ENCODE assay signal across 22 cellular contexts in genomic region chr6:130156908-130157307, GRCh38.
DNase-seq lines count a peak whose midpoint lies in the region; ATAC-seq and TF ChIP-seq lines count a peak whose summit lies in the region.
"Had no signal": no experiment of that assay in that cellular context is flagged by ENCODE, and none has a peak within 500 bp of the region (broad histone marks: within the 10 kb centered on the region; RNA-seq: fewer than 3 reads in every experiment).

No MANE protein-coding gene starts in this region.

- H3K36me3 ChIP-seq in BE2C: no peaks in the 10 kb centered on the region
- no peaks in the 10 kb centered on the region for H3K36me3 ChIP-seq in adrenal gland (replicated peaks in 1 of 2)
- H3K36me3 ChIP-seq: BLaER1 treated with 17β-estradiol and CSF1 and Interleukin-3, amounts not matched to agents 10 nM and 100 nM had no signal

- H3K27me3 ChIP-seq in BE2C (no peaks in the 10 kb centered on the region), adrenal gland (no peaks in the 10 kb centered on the region)
- H3K27me3 ChIP-seq: BLaER1 treated with 17β-estradiol and CSF1 and Interleukin-3, amounts not matched to agents 10 nM and 100 nM had no signal

- no peak overlapping the region for H3K27ac ChIP-seq in adrenal gland
- H3K27ac ChIP-seq: 22Rv1; BLaER1 treated with 17β-estradiol and CSF1 and Interleukin-3, amounts not matched to agents 10 nM and 100 nM had no signal

- no peaks in the 10 kb centered on the region for H3K9me3 ChIP-seq in BE2C
- H3K9me3 ChIP-seq in adrenal gland (replicated peaks in 1 of 3): no peaks in the 10 kb centered on the region

- no peak for TF ChIP-seq POLR2A in adrenal gland (IDR thresholded peaks at IDR 0.05)

- CTCF ChIA-PET in WTC11 (lab: Charles Lee): no interaction called here

- H3K27ac Mint-ChIP-seq in natural killer cell: peak overlapping the region; percentile 80 to 86
- H3K27ac Mint-ChIP-seq in natural killer cell treated with Interleukin-12 subunit alpha and Interleukin-12 subunit beta and Interleukin-15 and Interleukin-18, amount 100 ng/mL, for 72 hours: peak overlapping the region in 1 of 2 donors; percentile 68
- H3K27ac Mint-ChIP-seq in WTC11: no peak overlapping the region
- peak overlapping the region in 4 of 6 donors; percentile 45 to 73 (median 59) for H3K27ac Mint-ChIP-seq in immature natural killer cell
- H3K27ac Mint-ChIP-seq: CD14-positive monocyte; CD4-positive, CD25-positive, alpha-beta regulatory T cell had no signal

- ATAC-seq in natural killer cell (no peak), WTC11 (no peak)
- no peak for ATAC-seq in natural killer cell treated with Interleukin-12 subunit alpha and Interleukin-12 subunit beta and Interleukin-15 and Interleukin-18, amount 100 ng/mL, for 72 hours
- ATAC-seq: GM12878 had no signal

- H3K27me3 Mint-ChIP-seq in natural killer cell (ENCODE audit: low read depth in 2 of 2) (no peaks in the 10 kb centered on the region), WTC11 (ENCODE audit: low read depth) (no peaks in the 10 kb centered on the region), immature natural killer cell (ENCODE audit: low read depth in 3 of 3) (peaks cover 0 to 4% (median 0%) of the 10 kb centered on the region in 3 donors)
- H3K27me3 Mint-ChIP-seq in natural killer cell treated with Interleukin-12 subunit alpha and Interleukin-12 subunit beta and Interleukin-15 and Interleukin-18, amount 100 ng/mL, for 72 hours: no peaks in the 10 kb centered on the region
- H3K27me3 Mint-ChIP-seq: CD4-positive, alpha-beta memory T cell; CD4-positive, CD25-positive, alpha-beta regulatory T cell; CD8-positive, alpha-beta memory T cell had no signal

- H3K36me3 Mint-ChIP-seq in natural killer cell: peaks cover 19% of the 10 kb centered on the region
- peaks cover 5% of the 10 kb centered on the region for H3K36me3 Mint-ChIP-seq in natural killer cell treated with Interleukin-12 subunit alpha and Interleukin-12 subunit beta and Interleukin-15 and Interleukin-18, amount 100 ng/mL, for 72 hours
- peaks cover 15% of the 10 kb centered on the region for H3K36me3 Mint-ChIP-seq in WTC11
- peaks cover 34 to 49% (median 36%) of the 10 kb centered on the region in 3 donors for H3K36me3 Mint-ChIP-seq in immature natural killer cell

- H3K9me3 Mint-ChIP-seq in natural killer cell: no peaks in the 10 kb centered on the region
- no peaks in the 10 kb centered on the region for H3K9me3 Mint-ChIP-seq in natural killer cell treated with Interleukin-12 subunit alpha and Interleukin-12 subunit beta and Interleukin-15 and Interleukin-18, amount 100 ng/mL, for 72 hours
- peaks cover 17% of the 10 kb centered on the region for H3K9me3 Mint-ChIP-seq in WTC11
- no peaks in the 10 kb centered on the region for H3K9me3 Mint-ChIP-seq in immature natural killer cell

- H3K4me3 Mint-ChIP-seq in natural killer cell (no peak overlapping the region), WTC11 (no peak overlapping the region), immature natural killer cell (no peak overlapping the region)
- no peak overlapping the region for H3K4me3 Mint-ChIP-seq in natural killer cell treated with Interleukin-12 subunit alpha and Interleukin-12 subunit beta and Interleukin-15 and Interleukin-18, amount 100 ng/mL, for 72 hours
- H3K4me3 Mint-ChIP-seq: CD14-positive monocyte; CD4-positive, alpha-beta memory T cell; CD4-positive, CD25-positive, alpha-beta regulatory T cell; CD8-positive, alpha-beta memory T cell had no signal

- POLR2A ChIA-PET in WTC11 (lab: Charles Lee): no interaction called here

- H3K4me1 Mint-ChIP-seq in natural killer cell (peaks cover 32 to 34% of the 10 kb centered on the region in 2 donors), WTC11 (peaks cover 11% of the 10 kb centered on the region), immature natural killer cell (peaks cover 31 to 57% of the 10 kb centered on the region in 2 donors)
- peaks cover 9 to 21% of the 10 kb centered on the region in 2 donors for H3K4me1 Mint-ChIP-seq in natural killer cell treated with Interleukin-12 subunit alpha and Interleukin-12 subunit beta and Interleukin-15 and Interleukin-18, amount 100 ng/mL, for 72 hours (ENCODE audit: low read depth in 2 of 2)
- H3K4me1 Mint-ChIP-seq: CD14-positive monocyte had no signal

- no peak for TF ChIP-seq CTCF in natural killer cell (IDR thresholded peaks at IDR 0.05)
- TF ChIP-seq CTCF in WTC11 (IDR thresholded peaks at IDR 0.05): no peak
- TF ChIP-seq CTCF in BE2C (IDR thresholded peaks at IDR 0.05; ENCODE audit: low read depth, low read length): no peak
- no peak for TF ChIP-seq CTCF in adrenal gland (IDR thresholded peaks at IDR 0.05)

- 93 to 96% (median 95%) methylated on average over 5 of the region's 5 CpGs for WGBS in adrenal gland, 4 donors

- intact Hi-C loops in natural killer cell (cut with micrococcal nuclease) (no loop called here), adrenal gland (cut with DNase I) (no loop called here)

- DNase-seq in natural killer cell (no peak), WTC11 (ENCODE audit: low spot score) (no peak), immature natural killer cell (no peak), BE2C (no peak), adrenal gland (no peak)
- DNase-seq in natural killer cell treated with Interleukin-12 subunit alpha and Interleukin-12 subunit beta and Interleukin-15 and Interleukin-18, amount 100 ng/mL, for 72 hours (ENCODE audit: low spot score): no peak
- DNase-seq: ACHN; CD4-positive, alpha-beta memory T cell; CD4-positive, CD25-positive, alpha-beta regulatory T cell; CD8-positive, alpha-beta memory T cell; COR-L47; DMS 273 treated with DMSO at 0.1 percent for 48 hours; DMS153; DMS53; DMS79; DND-41; EL; GDM1 had no signal

- H3K4me3 ChIP-seq in BE2C (ENCODE audit: low read depth, low read length): no peak overlapping the region
- no peak overlapping the region for H3K4me3 ChIP-seq in adrenal gland
- H3K4me3 ChIP-seq: BLaER1 treated with 17β-estradiol and CSF1 and Interleukin-3, amounts not matched to agents 10 nM and 100 nM; GM12878 had no signal

- H3K4me1 ChIP-seq in BE2C (no peaks in the 10 kb centered on the region), adrenal gland (replicated peaks in 1 of 2) (no peaks in the 10 kb centered on the region)
- H3K4me1 ChIP-seq: BLaER1 treated with 17β-estradiol and CSF1 and Interleukin-3, amounts not matched to agents 10 nM and 100 nM had no signal

TF ChIP-seq in WTC11, 78 proteins besides CTCF, POLR2A, EP300 and RAD21:
- TF ChIP-seq SOX15 (CRISPR knock-in tag; IDR thresholded peaks at IDR 0.05) (no peak), CREM (CRISPR knock-in tag; IDR thresholded peaks at IDR 0.05) (no peak), HMGA2 (CRISPR knock-in tag; IDR thresholded peaks at IDR 0.05) (0 out of 2 replicates have a peak, but pooled peaks have one; percentile 17), NR1H2 (CRISPR knock-in tag; IDR thresholded peaks at IDR 0.05) (no peak)
- TF ChIP-seq, protein P1, sequence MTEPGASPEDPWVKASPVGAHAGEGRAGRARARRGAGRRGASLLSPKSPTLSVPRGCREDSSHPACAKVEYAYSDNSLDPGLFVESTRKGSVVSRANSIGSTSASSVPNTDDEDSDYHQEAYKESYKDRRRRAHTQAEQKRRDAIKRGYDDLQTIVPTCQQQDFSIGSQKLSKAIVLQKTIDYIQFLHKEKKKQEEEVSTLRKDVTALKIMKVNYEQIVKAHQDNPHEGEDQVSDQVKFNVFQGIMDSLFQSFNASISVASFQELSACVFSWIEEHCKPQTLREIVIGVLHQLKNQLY (CRISPR knock-in tag; IDR thresholded peaks at IDR 0.05): no peak
